Comparison of ENCODE assay signal across 1 cellular context in the genomic region with DNA sequence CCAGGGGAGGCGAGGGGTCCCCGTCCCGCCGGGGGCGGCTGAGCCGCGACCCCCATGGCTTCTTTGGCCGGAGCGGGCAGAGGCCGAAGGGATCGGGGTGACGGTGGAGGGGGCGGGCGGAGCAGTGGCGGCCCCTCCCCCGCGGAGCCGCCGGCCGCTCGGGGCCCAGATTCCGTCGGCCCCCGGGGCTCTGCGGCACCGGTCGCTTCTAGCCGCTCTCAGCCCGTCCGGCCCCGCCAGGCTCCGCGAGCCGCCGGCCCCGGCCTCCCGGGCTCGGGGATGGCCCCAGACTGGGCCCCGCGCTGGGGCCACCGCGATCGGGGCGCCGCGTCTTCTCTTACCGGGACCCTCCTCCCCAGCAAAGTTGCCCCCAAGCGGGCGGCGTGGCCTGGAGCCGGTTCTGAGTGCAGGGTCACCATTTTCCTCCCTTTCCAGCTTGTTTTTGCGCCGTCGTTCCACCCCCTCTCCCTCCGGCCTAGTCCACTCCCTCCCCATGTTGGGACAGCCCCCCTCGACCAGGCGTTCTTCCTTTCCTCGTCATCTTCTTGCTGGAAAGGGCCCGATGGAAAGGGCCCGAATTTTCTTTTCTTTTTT.
TF ChIP-seq lines count a peak whose summit lies in the region.

No MANE protein-coding gene starts in this region.

TF ChIP-seq in SK-N-SH, 30 proteins besides CTCF, POLR2A, EP300 and RAD21 (continued from another document):
- TF ChIP-seq MXI1 (IDR thresholded peaks at IDR 0.05; ENCODE audit: low read depth, low read length): 0 out of 2 replicates have a peak, but pooled peaks have one; percentile 15
TF ChIP-seq in SK-N-SH: peak in this region for 5.
